In the genomic region with DNA sequence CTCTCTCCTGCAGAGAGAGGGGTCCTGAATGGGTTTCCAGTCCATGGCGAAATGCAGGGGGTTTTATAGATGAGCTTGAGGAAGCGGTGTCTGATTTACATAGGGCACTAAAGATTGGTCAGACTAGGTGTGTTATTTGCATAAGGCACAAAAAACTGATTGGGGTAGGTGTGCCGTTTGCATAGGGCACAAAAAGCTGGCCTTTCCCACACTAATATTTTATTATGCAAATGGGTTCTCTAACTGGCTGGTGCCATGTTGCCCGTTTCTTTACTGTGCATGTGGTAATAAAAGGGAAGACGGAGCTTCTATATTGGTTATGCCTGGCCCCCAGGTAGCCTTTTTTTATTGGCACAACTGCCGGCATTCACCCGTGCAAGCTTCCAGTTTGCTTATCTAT, we compare ENCODE assay signal across 8 cellular contexts. TPM values are rescaled to one million over a fixed set of nuclear protein-coding genes. Genes with fewer than 3 reads are reported as not detected.
"Had no signal": no experiment of that assay in that cellular context is flagged by ENCODE, and none has a peak within 500 bp of the region (broad histone marks: within the 10 kb centered on the region; RNA-seq: fewer than 3 reads in every experiment).

No MANE protein-coding gene starts in this region.

- ATAC-seq: HCT116 had no signal

- H3K36me3 ChIP-seq: HAP-1 had no signal

- H3K4me3 ChIP-seq: GM23248, HAP-1 had no signal

- H3K27ac Mint-ChIP-seq: HFFc6 had no signal

- H3K4me3 Mint-ChIP-seq: HFFc6 had no signal

- H3K27ac ChIP-seq: GM23248 had no signal

- H3K4me1 ChIP-seq: HAP-1 had no signal

- DNase-seq: GM23248, GOT3, H7, HFFc6, IMR-90 had no signal

- H3K9me3 ChIP-seq: HAP-1 had no signal

RNA-seq across cellular contexts. Expression of a gene that starts 50.2 kb away (rescaled TPM):
- total RNA-seq: GM23248, H4, HFFc6 had no signal
